ENCODE assay signal across 9 cellular contexts in the genomic region with DNA sequence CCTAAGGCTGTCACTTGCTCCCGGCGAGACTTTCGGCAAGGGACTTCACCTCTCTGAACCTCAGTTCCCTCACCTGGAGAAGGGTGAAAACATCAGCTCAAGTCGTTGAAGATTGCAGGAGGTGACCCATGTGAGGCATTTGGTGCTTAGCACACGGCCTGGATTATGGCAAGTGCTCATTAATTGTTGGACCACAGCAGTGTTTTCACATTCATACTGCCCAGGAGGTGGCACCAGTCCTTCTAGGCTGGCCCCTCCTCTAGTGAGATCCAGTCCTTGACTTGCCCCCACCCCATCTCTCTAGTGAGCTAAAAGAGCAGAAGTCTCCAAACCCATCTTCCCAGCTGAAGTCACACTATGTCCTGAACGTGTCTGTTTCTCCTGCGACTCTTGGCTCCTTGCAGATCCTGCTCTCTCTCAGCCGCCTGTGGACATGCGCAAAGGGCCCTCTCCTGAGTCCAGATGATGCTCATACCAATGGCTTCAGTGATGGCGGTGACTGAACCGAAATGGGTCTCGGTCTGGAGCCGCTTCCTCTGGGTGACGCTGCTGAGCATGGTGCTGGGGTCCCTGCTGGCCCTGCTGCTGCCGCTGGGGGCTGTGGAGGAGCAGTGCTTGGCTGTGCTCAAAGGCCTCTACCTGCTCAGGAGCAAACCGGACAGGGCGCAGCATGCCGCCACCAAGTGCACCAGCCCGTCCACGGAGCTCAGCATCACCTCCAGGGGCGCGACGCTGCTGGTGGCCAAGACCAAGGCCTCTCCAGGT. TPM values are rescaled to one million over a fixed set of nuclear protein-coding genes. Genes with fewer than 3 reads are reported as not detected.
DNase-seq lines count a peak whose midpoint lies in the region; ATAC-seq and TF ChIP-seq lines count a peak whose summit lies in the region.
"Had no signal": no experiment of that assay in that cellular context is flagged by ENCODE, and none has a peak within 500 bp of the region (broad histone marks: within the 10 kb centered on the region; RNA-seq: fewer than 3 reads in every experiment).

No MANE protein-coding gene starts in this region.

- no peak overlapping the region for H3K18ac ChIP-seq in mesendoderm (ENCODE audit: low read length)

- no peak overlapping the region for H3K23ac ChIP-seq in mesendoderm (ENCODE audit: low read length)

- H3K79me2 ChIP-seq in mesendoderm (ENCODE audit: control insufficient read depth, insufficient read depth, low read length) = no peaks in the 10 kb centered on the region

- peaks cover 34% of the 10 kb centered on the region for H3K36me3 ChIP-seq in CD4-positive, alpha-beta memory T cell (ENCODE audit: insufficient read depth, low read length)
- peaks cover 17% of the 10 kb centered on the region for H3K36me3 ChIP-seq in H7 (replicated peaks; ENCODE audit: control insufficient read depth, insufficient read depth, low read length)
- peaks cover 14% of the 10 kb centered on the region for H3K36me3 ChIP-seq in mesendoderm (ENCODE audit: control insufficient read depth, insufficient read depth, low read length)

- peaks cover 15 to 40% (median 25%) of the 10 kb centered on the region in 4 donors for H3K4me1 Mint-ChIP-seq in CD4-positive, alpha-beta memory T cell
- peaks cover 23% of the 10 kb centered on the region for H3K4me1 Mint-ChIP-seq in activated CD8-positive, alpha-beta T cell treated with anti-CD3 and anti-CD28 coated beads for 36 hours (ENCODE audit: low read depth)

- H4K5ac ChIP-seq in mesendoderm (ENCODE audit: low read length) = no peak overlapping the region

- H3K27ac ChIP-seq in CD4-positive, alpha-beta memory T cell (ENCODE audit: low read depth, low read length) = peak overlapping the region; percentile 86
- H3K27ac ChIP-seq in mesendoderm (ENCODE audit: low read depth, low read length) = no peak overlapping the region

- intact Hi-C loops in CD4-positive, alpha-beta memory T cell (cut with micrococcal nuclease) = loop anchor here (5.0 to 10.0 kb wide), 2 partner anchors 536 to 1422 kb away; partner anchors contain the start of genes CRY1 and USP30
- intact Hi-C loops in activated CD8-positive, alpha-beta T cell treated with anti-CD3 and anti-CD28 coated beads for 36 hours (cut with micrococcal nuclease) = no loop called here

- ATAC-seq in activated CD8-positive, alpha-beta T cell treated with anti-CD3 and anti-CD28 coated beads for 36 hours = no peak
- ATAC-seq in HG03280 (IDR thresholded peaks at IDR 0.05; ENCODE audit: unreplicated experiment) = no peak

- CTCF ChIA-PET in CD4-positive, alpha-beta memory T cell (lab: Charles Lee; ENCODE audit: partially characterized antibody) = interaction anchor here (1.9 kb wide), 1 partner anchor 101 kb away, joined by 6 read pairs; no protein-coding TSS in a partner anchor
- CTCF ChIA-PET in activated CD8-positive, alpha-beta T cell treated with anti-CD3 and anti-CD28 coated beads for 36 hours (lab: Charles Lee) = interaction anchor here (1.3 kb wide), 1 partner anchor 101 kb away, joined by 4 read pairs; no protein-coding TSS in a partner anchor

- no peak for TF ChIP-seq CTCF in activated CD8-positive, alpha-beta T cell treated with anti-CD3 and anti-CD28 coated beads for 36 hours (IDR thresholded peaks at IDR 0.05)

- no peak overlapping the region for H3K4me2 ChIP-seq in mesendoderm (ENCODE audit: low read length)

- no peak overlapping the region for H3K56ac ChIP-seq in mesendoderm (ENCODE audit: low read length)

- in situ Hi-C loops in G401 (cut with HindIII; ENCODE audit: low sequenced_read_pairs) = no loop called here

- no peak overlapping the region for H4K8ac ChIP-seq in mesendoderm (ENCODE audit: low read depth, low read length)

- no peak overlapping the region for H2BK5ac ChIP-seq in mesendoderm (ENCODE audit: low read length)

- no peaks in the 10 kb centered on the region for H3K27me3 ChIP-seq in CD4-positive, alpha-beta memory T cell (ENCODE audit: insufficient read depth, low read length)
- H3K27me3 ChIP-seq in H7 (ENCODE audit: control insufficient read depth, insufficient read depth, low read length) = no peaks in the 10 kb centered on the region
- H3K27me3 ChIP-seq in mesendoderm (ENCODE audit: insufficient read depth, low read length, poor library complexity) = no peaks in the 10 kb centered on the region
- H3K27me3 ChIP-seq: dorsolateral prefrontal cortex had no signal

- no peaks in the 10 kb centered on the region for H3K9me3 ChIP-seq in CD4-positive, alpha-beta memory T cell (ENCODE audit: control insufficient read depth in 1 of 2, low read length in 2 of 2)

- no peak overlapping the region for H3K4me3 ChIP-seq in CD4-positive, alpha-beta memory T cell (ENCODE audit: low read length in 2 of 2)
- H3K4me3 ChIP-seq in H7 (ENCODE audit: insufficient read depth, low read depth, low read length) (no peak overlapping the region), mesendoderm (ENCODE audit: low read length) (no peak overlapping the region)

- WGBS in mesendoderm (ENCODE audit: extremely low coverage, insufficient coverage, low lambda C conversion rate) = no CpG with 5 or more reads among the region's 23 CpGs

- POLR2A ChIA-PET in CD4-positive, alpha-beta memory T cell (lab: Charles Lee; ENCODE audit: partially characterized antibody) = interaction anchor here (1.4 kb wide), 1 partner anchor 44 kb away, joined by 6 read pairs; the partner anchor contains the start of gene SART3
- POLR2A ChIA-PET in activated CD8-positive, alpha-beta T cell treated with anti-CD3 and anti-CD28 coated beads for 36 hours (lab: Charles Lee) = interaction anchor here (0.7 to 1.1 kb wide), 2 partner anchors 10 to 33 kb away, joined by 3 read pairs; no protein-coding TSS in a partner anchor

- no peak overlapping the region for H2BK120ac ChIP-seq in mesendoderm (ENCODE audit: low read depth, low read length)

- peaks cover 24% of the 10 kb centered on the region for H3K4me1 ChIP-seq in CD4-positive, alpha-beta memory T cell (ENCODE audit: insufficient read depth, low read length)
- H3K4me1 ChIP-seq in mesendoderm (ENCODE audit: control insufficient read depth, low read depth, low read length) = no peaks in the 10 kb centered on the region

- no peak overlapping the region for H2AK5ac ChIP-seq in mesendoderm (ENCODE audit: low read length)

- peaks cover 0 to 2% (median 0%) of the 10 kb centered on the region in 8 donors for H3K9me3 Mint-ChIP-seq in CD4-positive, alpha-beta memory T cell
- no peaks in the 10 kb centered on the region for H3K9me3 Mint-ChIP-seq in activated CD8-positive, alpha-beta T cell treated with anti-CD3 and anti-CD28 coated beads for 36 hours

- H3K79me1 ChIP-seq in mesendoderm (ENCODE audit: low read length) = peaks cover 7% of the 10 kb centered on the region

- H3K27me3 Mint-ChIP-seq in CD4-positive, alpha-beta memory T cell = peaks cover 0 to 1% of the 10 kb centered on the region in 2 donors
- no peaks in the 10 kb centered on the region for H3K27me3 Mint-ChIP-seq in activated CD8-positive, alpha-beta T cell treated with anti-CD3 and anti-CD28 coated beads for 36 hours

- H2BK15ac ChIP-seq in mesendoderm (replicated peaks; ENCODE audit: low read depth) = no peak overlapping the region

- peak overlapping the region; percentile 90 to 97 (median 94) for H3K27ac Mint-ChIP-seq in CD4-positive, alpha-beta memory T cell
- H3K27ac Mint-ChIP-seq in activated CD8-positive, alpha-beta T cell treated with anti-CD3 and anti-CD28 coated beads for 36 hours = peak overlapping the region; percentile 74

- no peak overlapping the region for H3K4ac ChIP-seq in mesendoderm (ENCODE audit: low read depth, low read length)

- no peak for DNase-seq in CD4-positive, alpha-beta memory T cell
- DNase-seq in H7 = peak; percentile 57
- no peak for DNase-seq in activated CD8-positive, alpha-beta T cell treated with anti-CD3 and anti-CD28 coated beads for 36 hours
- peak; percentile 32 for DNase-seq in mesendoderm
- DNase-seq in G401 (ENCODE audit: low spot score) = no peak
- no peak for DNase-seq in DMS153 (lab: John Stamatoyannopoulos, UW)
- no peak for DNase-seq in UCSD-AML1 (lab: John Stamatoyannopoulos, UW; ENCODE audit: unreplicated experiment)
- DNase-seq: dorsolateral prefrontal cortex had no signal

- no peak overlapping the region for H3K9ac ChIP-seq in mesendoderm (ENCODE audit: low read length)

- peaks cover 19 to 42% of the 10 kb centered on the region in 2 donors for H3K36me3 Mint-ChIP-seq in CD4-positive, alpha-beta memory T cell
- H3K36me3 Mint-ChIP-seq in activated CD8-positive, alpha-beta T cell treated with anti-CD3 and anti-CD28 coated beads for 36 hours (ENCODE audit: low read depth) = peaks cover 22% of the 10 kb centered on the region

- H3K4me3 Mint-ChIP-seq in CD4-positive, alpha-beta memory T cell = peak overlapping the region; percentile 91 to 97 (median 94)
- peak overlapping the region; percentile 77 for H3K4me3 Mint-ChIP-seq in activated CD8-positive, alpha-beta T cell treated with anti-CD3 and anti-CD28 coated beads for 36 hours

RNA-seq across cellular contexts. Expression of gene FICD, which starts 1.6 kb away (rescaled TPM):
- 10 to 100 TPM; 10.6 to 12.3 TPM for total RNA-seq in CD4-positive, alpha-beta memory T cell
- 1 to 10 TPM; 2.3 to 3.9 TPM for polyA plus RNA-seq in CD4-positive, alpha-beta memory T cell
- 4.4 and 5.7 TPM in 2 replicates for total RNA-seq in H7 (2014; rRNA removed; shearing (Covaris generic))
- total RNA-seq in activated CD8-positive, alpha-beta T cell treated with anti-CD3 and anti-CD28 coated beads for 36 hours = 1 to 10 TPM; 3.4 to 3.9 TPM
- polyA plus RNA-seq in mesendoderm (2013, experiment 1 of 2) = 2.1 TPM
- 2.2 TPM for polyA plus RNA-seq in mesendoderm (2013, experiment 2 of 2)
- total RNA-seq in G401 (2014; rRNA removed; shearing (Covaris generic)) = 1.0 and 1.7 TPM in 2 replicates

RNA-seq across cellular contexts. Expression of gene SART3, which starts 44.3 kb away (rescaled TPM):
- 100 to 1,000 TPM; 101 to 112 TPM for total RNA-seq in CD4-positive, alpha-beta memory T cell
- polyA plus RNA-seq in CD4-positive, alpha-beta memory T cell = 10 to 100 TPM; 25.9 to 52.5 TPM
- 89.7 and 124 TPM in 2 replicates for total RNA-seq in H7 (2014; rRNA removed; shearing (Covaris generic))
- 10 to 100 TPM; 80.1 to 81.4 TPM for total RNA-seq in activated CD8-positive, alpha-beta T cell treated with anti-CD3 and anti-CD28 coated beads for 36 hours
- 44.4 TPM for polyA plus RNA-seq in mesendoderm (2013, experiment 1 of 2)
- 44.8 TPM for polyA plus RNA-seq in mesendoderm (2013, experiment 2 of 2)
- total RNA-seq in G401 (2014; rRNA removed; shearing (Covaris generic)) = 61.3 and 72.8 TPM in 2 replicates

RNA-seq across cellular contexts. Expression of gene ISCU, which starts 45.7 kb away (rescaled TPM):
- 100 to 1,000 TPM; 182 to 195 TPM for total RNA-seq in CD4-positive, alpha-beta memory T cell
- polyA plus RNA-seq in CD4-positive, alpha-beta memory T cell = 100 to 1,000 TPM; 267 to 316 TPM
- total RNA-seq in H7 (2014; rRNA removed; shearing (Covaris generic)) = 89.3 and 97.3 TPM in 2 replicates
- 10 to 100 TPM; 69.4 to 70.5 TPM for total RNA-seq in activated CD8-positive, alpha-beta T cell treated with anti-CD3 and anti-CD28 coated beads for 36 hours
- polyA plus RNA-seq in mesendoderm (2013, experiment 1 of 2) = 67.0 TPM
- 63.2 TPM for polyA plus RNA-seq in mesendoderm (2013, experiment 2 of 2)
- total RNA-seq in G401 (2014; rRNA removed; shearing (Covaris generic)) = 157 and 159 TPM in 2 replicates

Comparison
In these comparisons a context has a peak if more than half of its experiments do, and no peak if none do; other contexts are left out.
1. DNase-seq: peak in H7 (single experiment) and mesendoderm (single experiment); none in CD4-positive, alpha-beta memory T cell (0 of 5), activated CD8-positive, alpha-beta T cell treated with anti-CD3 and anti-CD28 coated beads for 36 hours (single experiment), G401 (single experiment), DMS153 (single experiment) and UCSD-AML1 (single experiment).